ENCODE assay signal across 30 cellular contexts in the genomic region with DNA sequence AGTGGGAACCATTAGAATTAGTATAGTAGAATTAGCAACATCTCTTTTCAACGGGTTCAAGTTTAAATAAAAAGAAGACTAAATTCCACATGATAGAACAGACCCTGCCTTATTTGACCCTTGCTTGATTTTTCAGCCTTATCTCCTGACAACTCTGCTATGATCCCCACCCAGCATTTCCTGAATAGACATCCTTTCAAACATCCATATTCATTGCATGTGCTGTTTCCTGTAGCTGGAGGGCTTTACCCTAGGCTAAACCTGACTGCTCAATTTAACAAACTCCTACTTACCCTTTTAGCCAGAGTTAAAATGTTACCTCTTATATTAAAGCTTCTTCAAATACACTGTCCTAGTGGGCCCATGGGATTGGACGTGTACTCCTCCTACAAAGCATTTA.
"Had no signal": no experiment of that assay in that cellular context is flagged by ENCODE, and none has a peak within 500 bp of the region (broad histone marks: within the 10 kb centered on the region; RNA-seq: fewer than 3 reads in every experiment).

No MANE protein-coding gene starts in this region.

- H3K27me3 ChIP-seq: body of pancreas, gastrocnemius medialis, hepatocyte, sigmoid colon, stomach, suprapubic skin, tibial artery, upper lobe of right lung had no signal

- H3K4me3 ChIP-seq: body of pancreas, gastrocnemius medialis, hepatocyte, psoas muscle, sigmoid colon, stomach, suprapubic skin, tibial artery, upper lobe of right lung had no signal

- H3K9ac ChIP-seq: parathyroid adenoma had no signal

- H3K27ac ChIP-seq: body of pancreas, gastrocnemius medialis, hepatocyte, parathyroid adenoma, psoas muscle, sigmoid colon, stomach, suprapubic skin, tibial artery, upper lobe of right lung, VCaP had no signal

- H3K79me2 ChIP-seq: hepatocyte, parathyroid adenoma had no signal

- DNase-seq: activated CD4-positive, alpha-beta T cell treated with anti-CD3 and anti-CD28 coated beads for 4 hours; activated CD4-positive, alpha-beta T cell treated with anti-CD3 and anti-CD28 coated beads, Interleukin-2, amount 50 U/mL, for 4 hours; activated CD8-positive, alpha-beta memory T cell treated with anti-CD3 and anti-CD28 coated beads for 24 hours; activated effector memory CD4-positive, alpha-beta T cell treated with Interleukin-2 at 50 U/mL for 16 hours; activated naive CD4-positive, alpha-beta T cell treated with Interleukin-2 at 50 U/mL for 16 hours; anterior cingulate cortex; body of pancreas; dermis blood vessel endothelial cell; effector CD8-positive, alpha-beta T cell; erythroblast; gastrocnemius medialis; left cardiac atrium; left ventricle myocardium superior; mammary epithelial cell; naive B cell; psoas muscle; sigmoid colon; small intestine; stimulated activated CD4-positive, alpha-beta T cell treated with anti-CD3 and anti-CD28 coated beads, Interleukin-1b, Interleukin-23, amount 100 ng/mL, for 48 hours; stimulated activated CD4-positive, alpha-beta T cell treated with anti-CD3 and anti-CD28 coated beads, Interleukin-4, amount 100 ng/mL, for 4 hours; stimulated activated CD8-positive, alpha-beta memory T cell treated with anti-CD3 and anti-CD28 coated beads, Interleukin-4, amount 100 ng/mL, for 48 hours; stimulated activated naive B cell treated with anti-CD40 and anti-IgM and Interleukin-4, amounts not matched to agents 10 μg/mL and 1 μg/mL and 100 μg/mL, for 72 hours; stomach; T-helper 2 cell; tibial artery; upper lobe of right lung had no signal

- H3K4me1 ChIP-seq: body of pancreas, gastrocnemius medialis, parathyroid adenoma, psoas muscle, suprapubic skin, tibial artery, upper lobe of right lung had no signal

- H3K36me3 ChIP-seq: gastrocnemius medialis, sigmoid colon, stomach, suprapubic skin, tibial artery, upper lobe of right lung had no signal

- ATAC-seq: body of pancreas; gastrocnemius medialis; left cardiac atrium; left ventricle myocardium superior; psoas muscle; stimulated activated naive B cell treated with anti-CD40 and anti-IgM and Interleukin-4, amounts not matched to agents 10 μg/mL and 1 μg/mL and 100 μg/mL, for 72 hours; upper lobe of right lung had no signal

- H3K4me2 ChIP-seq: hepatocyte had no signal

- H3K9me3 ChIP-seq: body of pancreas, gastrocnemius medialis, sigmoid colon, stomach, suprapubic skin, tibial artery, upper lobe of right lung had no signal

- H2AFZ ChIP-seq: hepatocyte, parathyroid adenoma had no signal
